ENCODE assay signal across 12 cellular contexts in genomic region chr17:40510328-40510648, GRCh38. TPM values are rescaled to one million over a fixed set of nuclear protein-coding genes. Genes with fewer than 3 reads are reported as not detected.
DNase-seq lines count a peak whose midpoint lies in the region; ATAC-seq, FAIRE-seq and TF ChIP-seq lines count a peak whose summit lies in the region.
"Had no signal": no experiment of that assay in that cellular context is flagged by ENCODE, and none has a peak within 500 bp of the region (broad histone marks: within the 10 kb centered on the region; RNA-seq: fewer than 3 reads in every experiment).

No MANE protein-coding gene starts in this region.

- H2BK20ac ChIP-seq in H1 (ENCODE audit: low read length): peak overlapping the region; percentile 51; the same call in 1 of the 2 replicates

- H3K79me2 ChIP-seq in PC-3 (ENCODE audit: low read length) (no peaks in the 10 kb centered on the region; the same call in 1 of the 2 replicates), H1 (ENCODE audit: control insufficient read depth in 1 of 2, insufficient read depth in 2 of 2, low read length in 2 of 2) (no peaks in the 10 kb centered on the region), trophoblast cell (ENCODE audit: control insufficient read depth, insufficient read depth, low read length, poor library complexity) (no peaks in the 10 kb centered on the region)

- H4K91ac ChIP-seq in H1 (replicated peaks; ENCODE audit: insufficient read length, low read length): peak overlapping the region; percentile 71
- H4K91ac ChIP-seq in trophoblast cell (ENCODE audit: low read depth, low read length): no peak overlapping the region

- no peaks in the 10 kb centered on the region for H3K79me1 ChIP-seq in H1 (ENCODE audit: low read depth, low read length)
- H3K79me1 ChIP-seq in trophoblast cell (ENCODE audit: low read length): peaks cover 2% of the 10 kb centered on the region

- H3K4me1 ChIP-seq in PC-3 (ENCODE audit: insufficient read depth, low read length) (peaks cover 43% of the 10 kb centered on the region), H1 (replicated peaks in 1 of 4; ENCODE audit: control insufficient read depth in 3 of 4, insufficient read depth in 4 of 4, low read length in 3 of 4) (peaks cover 3 to 11% (median 5%) of the 10 kb centered on the region in 4 experiments; a peak in 5 of 7 replicates), trophoblast cell (ENCODE audit: control insufficient read depth in 1 of 2, insufficient read depth in 2 of 2, low read length in 2 of 2) (peaks cover 17 to 18% of the 10 kb centered on the region in 2 experiments)

- H3K4me3 ChIP-seq in PC-3 (ENCODE audit: low read length): no peak overlapping the region
- H3K4me3 ChIP-seq in H1 (ENCODE audit: extremely low read depth in 1 of 4, insufficient read depth in 2 of 4, low read depth in 3 of 4, low read length in 4 of 4): no peak overlapping the region
- H3K4me3 ChIP-seq in trophoblast cell (ENCODE audit: low read depth, low read length): no peak overlapping the region
- H3K4me3 ChIP-seq: GM12878, thoracic aorta had no signal

- ATAC-seq in PC-3: peak; percentile 94
- ATAC-seq in GM21526 (IDR thresholded peaks at IDR 0.05; ENCODE audit: low FRiP score, unreplicated experiment): no peak
- no peak for ATAC-seq in HG02571 (IDR thresholded peaks at IDR 0.05; ENCODE audit: unreplicated experiment)
- ATAC-seq: GM12878, natural killer cell had no signal

- H2BK12ac ChIP-seq in H1 (ENCODE audit: low read depth, low read length) (peak overlapping the region; percentile 93; the same call in 1 of the 2 replicates), trophoblast cell (ENCODE audit: low read length) (no peak overlapping the region)

- TF ChIP-seq RAD21 in H1 (IDR thresholded peaks at IDR 0.05 in 1 of 2, conservative IDR thresholded peaks at IDR 0.05 in 1 of 2; ENCODE audit: low read depth in 2 of 2, low read length in 2 of 2): no peak

- H3K4me2 ChIP-seq in PC-3 (ENCODE audit: low read length) (peak overlapping the region; percentile 28), H1 (ENCODE audit: insufficient read depth in 1 of 2, low read depth in 2 of 2, low read length in 2 of 2) (peak overlapping the region in 1 of 2 experiments; percentile 48; a peak in 1 of 4 replicates), trophoblast cell (ENCODE audit: low read length) (no peak overlapping the region)

- H2BK120ac ChIP-seq in H1 (replicated peaks; ENCODE audit: low read depth, low read length) (no peak overlapping the region), trophoblast cell (ENCODE audit: insufficient read depth, low read length, poor library complexity) (no peak overlapping the region)

- H3K36me3 ChIP-seq in PC-3 (ENCODE audit: low read depth, low read length) (no peaks in the 10 kb centered on the region), H1 (ENCODE audit: control insufficient read depth in 2 of 4, insufficient read depth in 4 of 4, low read length in 3 of 4) (no peaks in the 10 kb centered on the region), trophoblast cell (ENCODE audit: control insufficient read depth in 1 of 2, insufficient read depth in 2 of 2, low read length in 2 of 2) (no peaks in the 10 kb centered on the region)
- H3K36me3 ChIP-seq: thoracic aorta had no signal

- TF ChIP-seq EP300 in H1 (IDR thresholded peaks at IDR 0.05; ENCODE audit: borderline replicate concordance in 1 of 2, low read depth in 2 of 2, low read length in 2 of 2): no peak

- FAIRE-seq in H1 (lab: Jason Lieb, UNC): no peak
- FAIRE-seq: GM12878 had no signal

- WGBS in H1 (ENCODE audit: extremely low coverage in 1 of 2, insufficient coverage in 1 of 2, insufficient read length in 1 of 2, insufficient replicate concordance in 2 of 2, low coverage in 1 of 2, low lambda C conversion rate in 2 of 2, missing lambda C conversion rate in 1 of 2), 2 experiments: 81% methylated on average over 8 of the region's 8 CpGs; no CpG with 5 or more reads in 1 of the 2 experiments
- no CpG with 5 or more reads among the region's 8 CpGs for WGBS in trophoblast cell (ENCODE audit: extremely low coverage, insufficient coverage, insufficient read length)

- H3K27ac ChIP-seq in PC-3 (ENCODE audit: low read length): peak overlapping the region; percentile 91
- H3K27ac ChIP-seq in H1 (ENCODE audit: low read depth, low read length): no peak overlapping the region
- no peak overlapping the region for H3K27ac ChIP-seq in trophoblast cell (ENCODE audit: low read depth, low read length)
- H3K27ac ChIP-seq: thoracic aorta had no signal

- H3K9me2 ChIP-seq in PC-3 (replicated peaks; ENCODE audit: low read length): no peaks in the 10 kb centered on the region

- no peak overlapping the region for H3K14ac ChIP-seq in H1 (ENCODE audit: insufficient read length)
- no peak overlapping the region for H3K14ac ChIP-seq in trophoblast cell (ENCODE audit: low read length)

- no peak overlapping the region for H3K23ac ChIP-seq in H1 (ENCODE audit: insufficient read length)
- H3K23ac ChIP-seq in trophoblast cell (ENCODE audit: low read length): no peak overlapping the region

- POLR2A ChIA-PET in PC-3 (lab: Charles Lee; ENCODE audit: unreplicated experiment): no interaction called here
- POLR2A ChIA-PET in H1 (lab: Charles Lee; ENCODE audit: partially characterized antibody): interaction anchor here (1.2 to 1.4 kb wide), 2 partner anchors 20 to 25 kb away, joined by 3 to 4 read pairs; no protein-coding TSS in a partner anchor

- no peak for TF ChIP-seq POLR2A in H1 (IDR thresholded peaks at IDR 0.05; ENCODE audit: control extremely low read depth in 1 of 2, low read depth in 2 of 2, low read length in 2 of 2)

- H4K12ac ChIP-seq in trophoblast cell (ENCODE audit: low read depth, low read length): no peak overlapping the region

- no peaks in the 10 kb centered on the region for H4K20me1 ChIP-seq in PC-3 (ENCODE audit: low read length)
- H4K20me1 ChIP-seq in H1 (replicated peaks in 1 of 2; ENCODE audit: control insufficient read depth in 1 of 2, insufficient read depth in 2 of 2, low read length in 2 of 2): no peaks in the 10 kb centered on the region

- CTCF ChIA-PET in PC-3 (lab: Charles Lee) (no interaction called here), H1 (lab: Charles Lee; ENCODE audit: partially characterized antibody) (interaction anchor here (0.8 to 1.8 kb wide), 3 partner anchors 8 to 34 kb away, joined by 3 to 5 read pairs (median 3); partner anchors contain the start of gene TNS4)

- H4K5ac ChIP-seq in H1 (ENCODE audit: insufficient read length, low read depth, low read length): peak overlapping the region; percentile 24

- TF ChIP-seq CTCF in PC-3 (conservative IDR thresholded peaks at IDR 0.05; ENCODE audit: low read depth, low read length) (no peak), H1 (IDR thresholded peaks at IDR 0.05; ENCODE audit: control extremely low read depth in 1 of 3, insufficient read depth in 1 of 3, low read depth in 1 of 3, low read length in 3 of 3) (no peak)

- H3K18ac ChIP-seq in H1 (ENCODE audit: extremely low read depth, low read length) (peak overlapping the region; percentile 90), trophoblast cell (ENCODE audit: low read length) (no peak overlapping the region)

- no peaks in the 10 kb centered on the region for H3K9me3 ChIP-seq in PC-3 (ENCODE audit: low read length)
- no peaks in the 10 kb centered on the region for H3K9me3 ChIP-seq in H1 (ENCODE audit: insufficient read depth in 2 of 2, low read depth in 1 of 2, low read length in 1 of 2)
- H3K9me3 ChIP-seq in trophoblast cell (ENCODE audit: insufficient read depth, low read depth, low read length): no peaks in the 10 kb centered on the region
- H3K9me3 ChIP-seq: thoracic aorta had no signal

- H2AK5ac ChIP-seq in H1 (ENCODE audit: low read depth, low read length) (no peak overlapping the region), trophoblast cell (ENCODE audit: low read length) (no peak overlapping the region)

- H2AFZ ChIP-seq in PC-3 (ENCODE audit: low read length) (peak overlapping the region; percentile 11; the same call in 1 of the 2 replicates), H1 (ENCODE audit: low read length) (no peak overlapping the region), trophoblast cell (ENCODE audit: insufficient read depth, low read length, poor library complexity) (no peak overlapping the region)

- H3K4ac ChIP-seq in H1 (replicated peaks; ENCODE audit: insufficient read length, low read depth, low read length) (no peak overlapping the region), trophoblast cell (ENCODE audit: low read depth, low read length) (no peak overlapping the region)

- no TSS peak for BruUV-seq in PC-3 (replicated peaks; lab: Mats Ljungman, UMichigan)

- H4K8ac ChIP-seq in H1 (ENCODE audit: extremely low read depth, insufficient read depth, low read length) (no peak overlapping the region; the same call in 1 of the 2 replicates), trophoblast cell (ENCODE audit: low read depth, low read length) (no peak overlapping the region)

- peak overlapping the region; percentile 92; the same call in 1 of the 2 replicates for H2BK15ac ChIP-seq in H1 (ENCODE audit: low read length)

- H3K9ac ChIP-seq in PC-3 (ENCODE audit: low read length) (peak overlapping the region; percentile 65), H1 (replicated peaks in 1 of 4; ENCODE audit: extremely low read depth in 1 of 4, low read depth in 3 of 4, low read length in 3 of 4) (no peak overlapping the region), trophoblast cell (ENCODE audit: low read length) (no peak overlapping the region)

- H3K23me2 ChIP-seq in H1 (ENCODE audit: low read depth, low read length): no peaks in the 10 kb centered on the region; the same call in 1 of the 2 replicates

- DNase-seq in G401 (ENCODE audit: low spot score) (peak; percentile 84), PC-3 (peak; percentile 87), H1 (ENCODE audit: low read depth in 1 of 2, low spot score in 2 of 2) (no peak), trophoblast cell (peak; percentile 67 to 84), NCI-H2196 (lab: John Stamatoyannopoulos, UW; ENCODE audit: unreplicated experiment) (no peak), COLO668 (lab: John Stamatoyannopoulos, UW; ENCODE audit: unreplicated experiment) (no peak)
- DNase-seq: Karpas-422, natural killer cell had no signal

- no peaks in the 10 kb centered on the region for H3F3A ChIP-seq in PC-3 (ENCODE audit: low read length, unreplicated experiment)

- no peak overlapping the region for H2BK5ac ChIP-seq in H1 (ENCODE audit: low read depth, low read length)
- H2BK5ac ChIP-seq in trophoblast cell (ENCODE audit: low read depth, low read length, poor library complexity): no peak overlapping the region

- H3K27me3 ChIP-seq in PC-3 (ENCODE audit: low read length) (no peaks in the 10 kb centered on the region), H1 (replicated peaks in 1 of 4; ENCODE audit: control insufficient read depth in 3 of 4, extremely low read depth in 1 of 4, insufficient read depth in 3 of 4, low read length in 3 of 4) (no peaks in the 10 kb centered on the region), trophoblast cell (ENCODE audit: insufficient read depth, low read length) (no peaks in the 10 kb centered on the region)

- in situ Hi-C loops in G401 (cut with HindIII; ENCODE audit: low sequenced_read_pairs): no loop called here

- intact Hi-C loops in PC-3 (cut with micrococcal nuclease): no loop called here

- H3K56ac ChIP-seq in H1 (replicated peaks; ENCODE audit: insufficient read length, low read depth, low read length): no peak overlapping the region

RNA-seq across cellular contexts. Expression of gene TNS4, which starts 8.9 kb away (rescaled TPM):
- total RNA-seq in G401 (2014; rRNA removed; shearing (Covaris generic)): not detected in 2 replicates
- 127 and 128 TPM in 2 replicates for total RNA-seq in PC-3 (2014; rRNA removed)
- 0.20 and 0.80 TPM in 2 replicates for total RNA-seq in H1 (2021; fragmentation: NEBNext Ultra II Directional; extraction: Animal tissue kit (Norgen Biotek cat#: 25700))
- polyA plus RNA-seq in H1 (2011; rRNA removed): 0.21 and 0.39 TPM in 2 replicates
- polyA plus RNA-seq in H1 (2011; cell fraction: cytosol; rRNA removed): 0.49 TPM
- polyA plus RNA-seq in H1 (2011; cell fraction: nucleus; rRNA removed): 0.54 TPM
- polyA plus RNA-seq in H1 (2012, experiment 1 of 2): 0.21 to 0.76 TPM (median 0.30 TPM) in 4 replicates
- polyA plus RNA-seq in H1 (2012, experiment 2 of 2): 0.10 TPM
- 0.39 TPM for polyA plus RNA-seq in H1 (2013, experiment 1 of 2)
- polyA plus RNA-seq in H1 (2013, experiment 2 of 2): 0.63 TPM
- 0.60 and 0.66 TPM in 2 replicates for polyA minus RNA-seq in H1 (2011; rRNA and poly(A)+ RNA removed)
- not detected for polyA minus RNA-seq in H1 (2011; cell fraction: cytosol; rRNA and poly(A)+ RNA removed)
- polyA minus RNA-seq in H1 (2011; cell fraction: nucleus; rRNA and poly(A)+ RNA removed): 0.90 TPM
- polyA plus RNA-seq in trophoblast cell (2013): 0.79 and 1.1 TPM in 2 replicates

RNA-seq across cellular contexts. Expression of gene CCR7, which starts 55.0 kb away (rescaled TPM):
- total RNA-seq in G401 (2014; rRNA removed; shearing (Covaris generic)): not detected in 2 replicates
- 0.12 TPM in 1 of 2 replicates, not detected in the other for total RNA-seq in PC-3 (2014; rRNA removed)
- total RNA-seq in H1 (2021; fragmentation: NEBNext Ultra II Directional; extraction: Animal tissue kit (Norgen Biotek cat#: 25700)): 0.17 TPM in 1 of 2 replicates, not detected in the other
- polyA plus RNA-seq in H1 (2011; rRNA removed): 0.12 and 0.28 TPM in 2 replicates
- 0.16 TPM for polyA plus RNA-seq in H1 (2011; cell fraction: cytosol; rRNA removed)
- polyA plus RNA-seq in H1 (2011; cell fraction: nucleus; rRNA removed): 0.27 TPM
- 0.11 to 0.33 TPM in 2 of 4 replicates, not detected in the others for polyA plus RNA-seq in H1 (2012, experiment 1 of 2)
- polyA plus RNA-seq in H1 (2012, experiment 2 of 2): 0.14 TPM
- 0.30 TPM for polyA plus RNA-seq in H1 (2013, experiment 1 of 2)
- 0.24 TPM for polyA plus RNA-seq in H1 (2013, experiment 2 of 2)
- polyA minus RNA-seq in H1 (2011; rRNA and poly(A)+ RNA removed): not detected in 2 replicates
- polyA minus RNA-seq in H1 (2011; cell fraction: cytosol; rRNA and poly(A)+ RNA removed): not detected
- polyA minus RNA-seq in H1 (2011; cell fraction: nucleus; rRNA and poly(A)+ RNA removed): not detected
- 217 and 236 TPM in 2 replicates for polyA plus RNA-seq in trophoblast cell (2013)
- total RNA-seq: thoracic aorta had no signal

Comparison
In these comparisons a context has a peak if more than half of its experiments do, and no peak if none do; other contexts are left out.
1. DNase-seq: peak in G401 (single experiment), PC-3 (single experiment) and trophoblast cell (2 of 2); none in H1 (0 of 2), NCI-H2196 (single experiment) and COLO668 (single experiment).
2. RNA of gene TNS4, which starts 8.9 kb away (total RNA-seq): 127 to 128 TPM in PC-3; 0.20 to 0.80 TPM in H1 and not detected in G401; every median in the first group is over 10 times any median in the second.